Comparison of ENCODE assay signal across 20 cellular contexts in genomic region chr12:10551375-10551774, GRCh38. TPM values are rescaled to one million over a fixed set of nuclear protein-coding genes. Genes with fewer than 3 reads are reported as not detected.
"Had no signal": no experiment of that assay in that cellular context is flagged by ENCODE, and none has a peak within 500 bp of the region (broad histone marks: within the 10 kb centered on the region; RNA-seq: fewer than 3 reads in every experiment).

No MANE protein-coding gene starts in this region.

- H3K9ac ChIP-seq: parathyroid adenoma had no signal

- H3K4me3 ChIP-seq: coronary artery, esophagus muscularis mucosa, hepatocyte, left ventricle myocardium inferior, sigmoid colon, smooth muscle cell, thyroid gland had no signal

- H3K9me3 ChIP-seq: esophagus muscularis mucosa, left ventricle myocardium inferior, sigmoid colon, thyroid gland had no signal

- H3K4me2 ChIP-seq: hepatocyte, smooth muscle cell had no signal

- H3K4me1 ChIP-seq: esophagus muscularis mucosa, left ventricle myocardium inferior, parathyroid adenoma, thyroid gland had no signal

- H3K79me2 ChIP-seq: hepatocyte, parathyroid adenoma had no signal

- DNase-seq: activated CD4-positive, alpha-beta memory T cell treated with anti-CD3 and anti-CD28 coated beads, Interleukin-2, amount 10 ng/mL, durations not matched to agents 7 days and 5 days; activated CD4-positive, alpha-beta T cell treated with anti-CD3 and anti-CD28 coated beads, Interleukin-2, amount 10 ng/mL, durations not matched to agents 24 days and 14 days; activated effector memory CD4-positive, alpha-beta T cell treated with Interleukin-2 at 50 U/mL for 16 hours; activated naive CD4-positive, alpha-beta T cell treated with anti-CD3 and anti-CD28 coated beads for 36 hours; activated naive CD8-positive, alpha-beta T cell treated with anti-CD3 and anti-CD28 coated beads, Interleukin-2, amount 10 ng/mL, durations not matched to agents 7 days and 5 days; activated T-cell treated with anti-CD3 and anti-CD28 coated beads, Interleukin-2, amount 50 U/mL, for 72 hours; amniotic stem cell; glutamatergic neuron; left ventricle myocardium inferior; sigmoid colon; stimulated activated CD4-positive, alpha-beta T cell treated with anti-CD3 and anti-CD28 coated beads, Interleukin-2, amount 100 ng/mL, for 48 hours; stimulated activated naive CD4-positive, alpha-beta T cell treated with Interleukin-2 at 50 U/mL for 16 hours; thyroid gland had no signal

- FAIRE-seq: bronchial epithelial cell, frontal cortex had no signal

- H3K27me3 ChIP-seq: esophagus muscularis mucosa, hepatocyte, sigmoid colon, thyroid gland had no signal

- H3K36me3 ChIP-seq: esophagus muscularis mucosa, left ventricle myocardium inferior, sigmoid colon, thyroid gland had no signal

- H3K27ac ChIP-seq: coronary artery, esophagus muscularis mucosa, hepatocyte, left ventricle myocardium inferior, parathyroid adenoma, sigmoid colon, thyroid gland had no signal

- H2AFZ ChIP-seq: hepatocyte, parathyroid adenoma had no signal

- ATAC-seq: activated T-cell treated with anti-CD3 and anti-CD28 coated beads, Interleukin-2, amount 50 U/mL, for 72 hours had no signal

RNA-seq across cellular contexts. Expression of gene EIF2S3B, which starts 45.7 kb away (rescaled TPM):
- polyA plus RNA-seq: hepatocyte, smooth muscle cell had no signal
